15 cellular contexts compared by ENCODE assay signal in genomic region chr1:101484896-101485412, GRCh38.
A peak's percentile ranks its signal among the peaks of the same experiment; 100 is the strongest.
DNase-seq lines count a peak whose midpoint lies in the region; ATAC-seq and TF ChIP-seq lines count a peak whose summit lies in the region.
"Had no signal": no experiment of that assay in that cellular context is flagged by ENCODE, and none has a peak within 500 bp of the region (broad histone marks: within the 10 kb centered on the region; RNA-seq: fewer than 3 reads in every experiment).

No MANE protein-coding gene starts in this region.

- H4K20me1 ChIP-seq in DND-41 (ENCODE audit: insufficient read depth, low read length), result no peaks in the 10 kb centered on the region
- H4K20me1 ChIP-seq: BLaER1 treated with 17β-estradiol and CSF1 and Interleukin-3, amounts not matched to agents 10 nM and 100 nM had no signal

- DNase-seq in DND-41 (no peak), NCI-H69 (lab: John Stamatoyannopoulos, UW) (peak; percentile 3), foreskin melanocyte (peak; percentile 69), sciatic nerve (ENCODE audit: low spot score) (no peak), hepatic stellate cell (ENCODE audit: low spot score) (no peak), esophagus squamous epithelium (lab: John Stamatoyannopoulos, UW) (no peak)
- DNase-seq: CD8-positive, alpha-beta memory T cell; KG1; MV-4-11; NCI-H1436; NCI-H2029 had no signal

- H3K4me1 ChIP-seq in DND-41 (ENCODE audit: insufficient read depth, low read length), result peaks cover 23% of the 10 kb centered on the region
- peaks cover 0 to 7% (median 0%) of the 10 kb centered on the region in 3 donors for H3K4me1 ChIP-seq in esophagus squamous epithelium

- H3K9ac ChIP-seq in DND-41 (ENCODE audit: low read depth, low read length), result no peak overlapping the region
- H3K9ac ChIP-seq: BLaER1 treated with 17β-estradiol and CSF1 and Interleukin-3, amounts not matched to agents 10 nM and 100 nM had no signal

- peak overlapping the region; percentile 33; the same call in 1 of the 2 replicates for H2AFZ ChIP-seq in DND-41 (ENCODE audit: low read depth, low read length)

- H3K9me3 ChIP-seq in DND-41 (ENCODE audit: insufficient read depth, low read length, severe bottlenecking), result peaks cover 10% of the 10 kb centered on the region
- peaks cover 0 to 7% (median 0%) of the 10 kb centered on the region in 3 donors for H3K9me3 ChIP-seq in esophagus squamous epithelium

- no peak overlapping the region for H3K4me2 ChIP-seq in DND-41 (ENCODE audit: insufficient read depth, low read length)
- H3K4me2 ChIP-seq: BLaER1 treated with 17β-estradiol and CSF1 and Interleukin-3, amounts not matched to agents 10 nM and 100 nM had no signal

- H3K27me3 ChIP-seq in DND-41 (ENCODE audit: insufficient read depth, low read length, poor library complexity) (no peaks in the 10 kb centered on the region), esophagus squamous epithelium (no peaks in the 10 kb centered on the region)
- H3K27me3 ChIP-seq: BLaER1 treated with 17β-estradiol and CSF1 and Interleukin-3, amounts not matched to agents 10 nM and 100 nM had no signal

- no peak for ATAC-seq in DND-41 (ENCODE audit: insufficient read depth, low read depth)
- peak; percentile 83 for ATAC-seq in sciatic nerve
- ATAC-seq in GM19463 (IDR thresholded peaks at IDR 0.05; ENCODE audit: unreplicated experiment), result no peak
- ATAC-seq: Panc1 had no signal

- TF ChIP-seq POLR2A in esophagus squamous epithelium (IDR thresholded peaks at IDR 0.05), result no peak

- intact Hi-C loops in sciatic nerve (cut with DNase I), result no loop called here
- intact Hi-C loops in esophagus squamous epithelium (cut with DNase I), result no loop called here

- TF ChIP-seq CTCF in DND-41 (IDR thresholded peaks at IDR 0.05; ENCODE audit: borderline replicate concordance, extremely low read depth, low read length, poor library complexity, severe bottlenecking) (no peak), esophagus squamous epithelium (IDR thresholded peaks at IDR 0.05) (no peak)

- WGBS in esophagus squamous epithelium, 2 donors, result 30 to 59% methylated on average over 2 of the region's 2 CpGs

- H3K36me3 ChIP-seq in DND-41 (ENCODE audit: insufficient read depth, low read length), result no peaks in the 10 kb centered on the region
- no peaks in the 10 kb centered on the region for H3K36me3 ChIP-seq in esophagus squamous epithelium
- H3K36me3 ChIP-seq: BLaER1 treated with 17β-estradiol and CSF1 and Interleukin-3, amounts not matched to agents 10 nM and 100 nM had no signal

- H3K27ac ChIP-seq in DND-41 (ENCODE audit: low read length) (no peak overlapping the region), esophagus squamous epithelium (no peak overlapping the region)
- H3K27ac ChIP-seq: BLaER1 treated with 17β-estradiol and CSF1 and Interleukin-3, amounts not matched to agents 10 nM and 100 nM; SK-N-MC had no signal

- H3K79me2 ChIP-seq in DND-41 (ENCODE audit: insufficient read depth, low read length), result no peaks in the 10 kb centered on the region

- no peak overlapping the region for H3K4me3 ChIP-seq in DND-41 (ENCODE audit: low read depth in 1 of 2, low read length in 2 of 2)
- H3K4me3 ChIP-seq in esophagus squamous epithelium, result no peak overlapping the region
- H3K4me3 ChIP-seq: BLaER1 treated with 17β-estradiol and CSF1 and Interleukin-3, amounts not matched to agents 10 nM and 100 nM; SK-N-MC had no signal

Comparison
In these comparisons a context has a peak if more than half of its experiments do, and no peak if none do; other contexts are left out.
1. DNase-seq: peak in NCI-H69 (single experiment) and foreskin melanocyte (single experiment); none in DND-41 (single experiment), sciatic nerve (single experiment), hepatic stellate cell (single experiment) and esophagus squamous epithelium (single experiment).